Comparison of ENCODE assay signal across 1 cellular context in the genomic region with DNA sequence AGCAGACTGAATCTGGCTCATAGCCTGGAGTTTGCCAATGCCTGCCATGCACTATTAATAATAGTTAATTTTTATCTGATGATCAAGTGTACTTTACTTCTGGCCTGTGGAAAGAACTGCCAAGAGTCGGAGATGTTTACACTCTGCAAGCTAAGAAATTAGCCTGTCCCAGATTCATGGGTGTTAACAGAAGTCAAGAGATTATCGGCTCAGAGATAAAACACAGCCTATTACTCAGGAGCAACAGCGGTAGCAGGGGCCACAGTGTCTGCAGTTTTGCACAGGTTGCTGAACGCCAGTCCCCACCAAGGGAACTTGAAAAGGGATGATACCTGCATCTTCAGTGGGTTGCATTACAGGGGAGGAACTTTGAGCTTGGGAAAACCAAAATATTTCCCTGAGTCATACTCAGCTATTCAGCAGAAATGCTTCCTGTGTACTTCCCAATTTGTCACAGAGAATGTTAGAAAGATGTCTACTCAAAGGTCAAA.
TF ChIP-seq lines count a peak whose summit lies in the region.

No MANE protein-coding gene starts in this region.

TF ChIP-seq in HepG2, 621 proteins besides CTCF, POLR2A, EP300 and RAD21 (continued from another document and continues in another):
- TF ChIP-seq SNAPC4 (CRISPR knock-in tag; IDR thresholded peaks at IDR 0.05) (0 out of 2 replicates have a peak, but pooled peaks have one; percentile 18), ZNF468 (CRISPR knock-in tag; IDR thresholded peaks at IDR 0.05) (no peak), ATF2 (CRISPR knock-in tag; IDR thresholded peaks at IDR 0.05) (0 out of 2 replicates have a peak, but pooled peaks have one; percentile 4), LBX2 (CRISPR knock-in tag; IDR thresholded peaks at IDR 0.05; ENCODE audit: borderline replicate concordance) (no peak), PHF8 (CRISPR knock-in tag; IDR thresholded peaks at IDR 0.05) (0 out of 2 replicates have a peak, but pooled peaks have one; percentile 15), NCOR1 (IDR thresholded peaks at IDR 0.05; ENCODE audit: borderline replicate concordance, low read length) (no peak), ZBTB3 (CRISPR knock-in tag; IDR thresholded peaks at IDR 0.05; ENCODE audit: borderline replicate concordance, low read depth) (no peak), MAFG (CRISPR knock-in tag; IDR thresholded peaks at IDR 0.05) (no peak), SMAD1 (CRISPR knock-in tag; IDR thresholded peaks at IDR 0.05; ENCODE audit: borderline replicate concordance, low read depth) (no peak), NR2F6 (IDR thresholded peaks at IDR 0.05) (peak; percentile 87), NR2F6 (CRISPR knock-in tag; IDR thresholded peaks at IDR 0.05) (peak; percentile 76), SYNCRIP (IDR thresholded peaks at IDR 0.05; ENCODE audit: insufficient read depth, low read depth, low read length) (no peak), STAT6 (CRISPR knock-in tag; IDR thresholded peaks at IDR 0.05; ENCODE audit: borderline replicate concordance) (no peak), ZNF350 (CRISPR knock-in tag; IDR thresholded peaks at IDR 0.05; ENCODE audit: borderline replicate concordance, low read depth) (no peak), SMYD3 (CRISPR knock-in tag; IDR thresholded peaks at IDR 0.05) (no peak), SAP130 (CRISPR knock-in tag; IDR thresholded peaks at IDR 0.05; ENCODE audit: low read depth) (0 out of 2 replicates have a peak, but pooled peaks have one; percentile 44), KAT8 (CRISPR knock-in tag; IDR thresholded peaks at IDR 0.05) (no peak), HMGA1 (CRISPR knock-in tag; conservative IDR thresholded peaks at IDR 0.05) (no peak), HMGXB4 (CRISPR knock-in tag; IDR thresholded peaks at IDR 0.05; ENCODE audit: borderline replicate concordance in 1 of 2, low read depth in 1 of 2) (peak in 1 of 2 experiments; percentile 14; a peak in 1 of 4 replicates), SOX5 (CRISPR knock-in tag; IDR thresholded peaks at IDR 0.05; ENCODE audit: borderline replicate concordance) (no peak), DNMT3B (CRISPR knock-in tag; conservative IDR thresholded peaks at IDR 0.05) (no peak; the same call in 1 of the 2 replicates), PHF21A (CRISPR knock-in tag; IDR thresholded peaks at IDR 0.05) (peak; percentile 28; the same call in 1 of the 2 replicates), ZBTB46 (CRISPR knock-in tag; IDR thresholded peaks at IDR 0.05; ENCODE audit: borderline replicate concordance) (no peak), HOXA5 (CRISPR knock-in tag; IDR thresholded peaks at IDR 0.05) (no peak), CREB1 (IDR thresholded peaks at IDR 0.05) (no peak), CREB1 (CRISPR knock-in tag; IDR thresholded peaks at IDR 0.05) (0 out of 2 replicates have a peak, but pooled peaks have one; percentile 45), ATRX (CRISPR knock-in tag; IDR thresholded peaks at IDR 0.05; ENCODE audit: borderline replicate concordance) (no peak), MIER2 (CRISPR knock-in tag; IDR thresholded peaks at IDR 0.05) (no peak), ELF3 (CRISPR knock-in tag; IDR thresholded peaks at IDR 0.05) (0 out of 2 replicates have a peak, but pooled peaks have one; percentile 10), BCL6 (CRISPR knock-in tag; IDR thresholded peaks at IDR 0.05) (no peak; the same call in 1 of the 2 replicates), ZNF652 (CRISPR knock-in tag; IDR thresholded peaks at IDR 0.05; ENCODE audit: borderline replicate concordance, low read depth) (no peak), CBX5 (CRISPR knock-in tag; IDR thresholded peaks at IDR 0.05; ENCODE audit: borderline replicate concordance) (no peak), MAFF (IDR thresholded peaks at IDR 0.05; ENCODE audit: low read depth, low read length) (peak; percentile 73), RXRB (CRISPR knock-in tag; IDR thresholded peaks at IDR 0.05; ENCODE audit: borderline replicate concordance) (peak; percentile 54; the same call in 1 of the 2 replicates), TBX2 (CRISPR knock-in tag; IDR thresholded peaks at IDR 0.05; ENCODE audit: borderline replicate concordance) (peak; percentile 45), ELF1 (CRISPR knock-in tag; IDR thresholded peaks at IDR 0.05) (peak; percentile 20; the same call in 1 of the 2 replicates), ZNF704 (CRISPR knock-in tag; IDR thresholded peaks at IDR 0.05; ENCODE audit: borderline replicate concordance) (no peak)
- TF ChIP-seq, protein P1, sequence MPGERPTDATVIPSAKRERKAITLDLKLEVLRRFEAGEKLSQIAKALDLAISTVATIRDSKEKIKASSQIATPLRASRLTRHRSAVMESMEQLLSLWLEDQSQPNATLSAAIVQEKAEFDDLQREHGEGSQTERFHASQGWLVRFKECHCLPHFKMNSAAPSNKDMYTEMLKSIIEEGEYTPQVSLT (CRISPR knock-in tag; IDR thresholded peaks at IDR 0.05; ENCODE audit: borderline replicate concordance, low read depth): no peak; the same call in 1 of the 2 replicates
- TF ChIP-seq, protein P2, sequence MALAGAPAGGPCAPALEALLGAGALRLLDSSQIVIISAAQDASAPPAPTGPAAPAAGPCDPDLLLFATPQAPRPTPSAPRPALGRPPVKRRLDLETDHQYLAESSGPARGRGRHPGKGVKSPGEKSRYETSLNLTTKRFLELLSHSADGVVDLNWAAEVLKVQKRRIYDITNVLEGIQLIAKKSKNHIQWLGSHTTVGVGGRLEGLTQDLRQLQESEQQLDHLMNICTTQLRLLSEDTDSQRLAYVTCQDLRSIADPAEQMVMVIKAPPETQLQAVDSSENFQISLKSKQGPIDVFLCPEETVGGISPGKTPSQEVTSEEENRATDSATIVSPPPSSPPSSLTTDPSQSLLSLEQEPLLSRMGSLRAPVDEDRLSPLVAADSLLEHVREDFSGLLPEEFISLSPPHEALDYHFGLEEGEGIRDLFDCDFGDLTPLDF (CRISPR knock-in tag; IDR thresholded peaks at IDR 0.05): no peak
- TF ChIP-seq, protein P3, sequence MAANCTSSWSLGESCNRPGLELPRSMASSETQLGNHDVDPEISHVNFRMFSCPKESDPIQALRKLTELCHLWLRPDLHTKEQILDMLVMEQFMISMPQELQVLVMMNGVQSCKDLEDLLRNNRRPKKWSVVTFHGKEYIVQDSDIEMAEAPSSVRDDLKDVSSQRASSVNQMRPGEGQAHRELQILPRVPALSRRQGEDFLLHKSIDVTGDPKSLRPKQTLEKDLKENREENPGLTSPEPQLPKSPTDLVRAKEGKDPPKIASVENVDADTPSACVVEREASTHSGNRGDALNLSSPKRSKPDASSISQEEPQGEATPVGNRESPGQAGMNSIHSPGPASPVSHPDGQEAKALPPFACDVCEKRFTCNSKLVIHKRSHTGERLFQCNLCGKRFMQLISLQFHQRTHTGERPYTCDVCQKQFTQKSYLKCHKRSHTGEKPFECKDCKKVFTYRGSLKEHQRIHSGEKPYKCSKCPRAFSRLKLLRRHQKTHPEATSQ (CRISPR knock-in tag; IDR thresholded peaks at IDR 0.05; ENCODE audit: borderline replicate concordance): 0 out of 2 replicates have a peak, but pooled peaks have one; percentile 17
- TF ChIP-seq, protein P4, sequence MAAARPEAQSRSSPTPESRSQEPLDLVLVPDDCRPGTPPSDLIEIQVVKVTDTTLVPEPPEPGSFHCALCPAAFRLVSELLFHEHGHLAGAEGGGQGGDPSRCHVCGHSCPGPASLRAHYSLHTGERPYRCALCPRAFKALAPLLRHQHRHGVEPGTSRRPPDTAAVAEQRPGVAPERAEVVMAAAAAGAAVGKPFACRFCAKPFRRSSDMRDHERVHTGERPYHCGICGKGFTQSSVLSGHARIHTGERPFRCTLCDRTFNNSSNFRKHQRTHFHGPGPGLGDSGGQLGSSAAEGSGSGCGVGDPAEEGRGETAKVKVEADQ (CRISPR knock-in tag; IDR thresholded peaks at IDR 0.05; ENCODE audit: borderline replicate concordance): no peak
